ENCODE assay signal across 9 cellular contexts in the genomic region with DNA sequence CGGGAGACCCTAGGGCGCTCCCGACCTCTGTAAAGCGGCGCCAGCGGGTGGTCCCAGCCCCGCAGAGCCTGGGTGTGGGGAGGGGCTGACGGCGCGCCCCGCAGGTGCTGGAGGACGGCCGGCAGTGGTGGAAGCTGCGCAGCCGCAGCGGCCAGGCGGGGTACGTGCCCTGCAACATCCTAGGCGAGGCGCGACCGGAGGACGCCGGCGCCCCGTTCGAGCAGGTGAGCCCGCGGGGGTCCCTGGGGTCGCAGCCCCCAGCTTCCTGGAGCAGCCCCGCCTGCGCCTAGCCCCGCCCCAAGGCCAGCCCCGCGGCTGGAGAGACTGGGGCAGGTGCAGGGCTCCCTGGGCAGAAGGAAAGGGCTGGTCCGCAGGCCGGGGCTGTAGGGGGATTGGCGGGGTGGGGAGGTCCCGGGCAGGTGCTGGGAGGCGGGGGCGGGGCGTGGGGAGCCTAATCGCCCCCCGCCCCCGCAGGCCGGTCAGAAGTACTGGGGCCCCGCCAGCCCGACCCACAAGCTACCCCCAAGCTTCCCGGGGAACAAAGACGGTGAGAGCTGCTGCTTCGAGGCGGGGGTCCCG. TPM values are rescaled to one million over a fixed set of nuclear protein-coding genes. Genes with fewer than 3 reads are reported as not detected.
DNase-seq lines count a peak whose midpoint lies in the region; ATAC-seq and TF ChIP-seq lines count a peak whose summit lies in the region.
"Had no signal": no experiment of that assay in that cellular context is flagged by ENCODE, and none has a peak within 500 bp of the region (broad histone marks: within the 10 kb centered on the region; RNA-seq: fewer than 3 reads in every experiment).

No MANE protein-coding gene starts in this region.

- no peaks in the 10 kb centered on the region for H3K36me3 ChIP-seq in endodermal cell (ENCODE audit: control insufficient read depth, insufficient read depth, low read length)

- peaks cover 33% of the 10 kb centered on the region for H3K27me3 ChIP-seq in endodermal cell (ENCODE audit: control insufficient read depth, insufficient read depth, low read length, poor library complexity, severe bottlenecking)

- H3K4me3 Mint-ChIP-seq in endodermal cell, result peak overlapping the region; percentile 37
- H3K4me3 Mint-ChIP-seq in stimulated activated memory B cell treated with anti-CD40 and anti-IgM and Interleukin-4, amounts not matched to agents 10 μg/mL and 1 μg/mL and 100 μg/mL, for 72 hours, result peak overlapping the region; percentile 76

- DNase-seq in activated T-cell treated with anti-CD3 and anti-CD28 coated beads, Interleukin-2, amount 50 U/mL, for 1 hour, result peak; percentile 37
- no peak for DNase-seq in activated T-cell treated with anti-CD3 and anti-CD28 coated beads, Interleukin-2, amount 50 U/mL, for 48 hours
- DNase-seq in NCI-H345 (lab: John Stamatoyannopoulos, UW) (peak; percentile 53), endodermal cell (peak; percentile 75), ureter (ENCODE audit: low spot score) (no peak), HPDE6-E6E7 (ENCODE audit: extremely low spot score) (no peak)

- no peaks in the 10 kb centered on the region for H3K4me1 Mint-ChIP-seq in endodermal cell
- H3K4me1 Mint-ChIP-seq in stimulated activated memory B cell treated with anti-CD40 and anti-IgM and Interleukin-4, amounts not matched to agents 10 μg/mL and 1 μg/mL and 100 μg/mL, for 72 hours, result peaks cover 28% of the 10 kb centered on the region

- H3K9ac ChIP-seq in endodermal cell (ENCODE audit: extremely low read depth, low read length, poor library complexity, severe bottlenecking), result no peak overlapping the region

- no peak for ATAC-seq in stimulated activated memory B cell treated with anti-CD40 and anti-IgM and Interleukin-4, amounts not matched to agents 10 μg/mL and 1 μg/mL and 100 μg/mL, for 72 hours
- ATAC-seq in GM21576 (IDR thresholded peaks at IDR 0.05; ENCODE audit: unreplicated experiment), result no peak

- no peak for TF ChIP-seq CTCF in endodermal cell (conservative IDR thresholded peaks at IDR 0.05)

- H3K36me3 Mint-ChIP-seq in endodermal cell (ENCODE audit: low read depth), result no peaks in the 10 kb centered on the region
- no peaks in the 10 kb centered on the region for H3K36me3 Mint-ChIP-seq in stimulated activated memory B cell treated with anti-CD40 and anti-IgM and Interleukin-4, amounts not matched to agents 10 μg/mL and 1 μg/mL and 100 μg/mL, for 72 hours

- H3K27ac ChIP-seq in endodermal cell (ENCODE audit: low read depth, low read length), result no peak overlapping the region

- no peaks in the 10 kb centered on the region for H3K9me3 ChIP-seq in endodermal cell (ENCODE audit: control insufficient read depth, low read length)

- H3K9me3 Mint-ChIP-seq in endodermal cell, result no peaks in the 10 kb centered on the region
- no peaks in the 10 kb centered on the region for H3K9me3 Mint-ChIP-seq in stimulated activated memory B cell treated with anti-CD40 and anti-IgM and Interleukin-4, amounts not matched to agents 10 μg/mL and 1 μg/mL and 100 μg/mL, for 72 hours

- H3K4me3 ChIP-seq in endodermal cell (ENCODE audit: low read length), result no peak overlapping the region
- H3K4me3 ChIP-seq: GM23248 had no signal

- H3K27me3 Mint-ChIP-seq in endodermal cell (ENCODE audit: insufficient read depth), result peaks cover 26% of the 10 kb centered on the region
- no peaks in the 10 kb centered on the region for H3K27me3 Mint-ChIP-seq in stimulated activated memory B cell treated with anti-CD40 and anti-IgM and Interleukin-4, amounts not matched to agents 10 μg/mL and 1 μg/mL and 100 μg/mL, for 72 hours

- no peaks in the 10 kb centered on the region for H3K4me1 ChIP-seq in endodermal cell (ENCODE audit: control insufficient read depth, insufficient read depth, low read length)

- no peak overlapping the region for H3K27ac Mint-ChIP-seq in endodermal cell
- H3K27ac Mint-ChIP-seq in stimulated activated memory B cell treated with anti-CD40 and anti-IgM and Interleukin-4, amounts not matched to agents 10 μg/mL and 1 μg/mL and 100 μg/mL, for 72 hours, result peak overlapping the region; percentile 71

- 17 to 87% methylated on average over 3 to 50 of the region's 53 CpGs for WGBS in endodermal cell (ENCODE audit: insufficient coverage in 1 of 2, insufficient read length in 1 of 2), 2 experiments

RNA-seq across cellular contexts. Expression of a gene that starts 19.7 kb away (rescaled TPM):
- total RNA-seq in endodermal cell (10 to 100 TPM; 26.2 to 28.0 TPM), ureter (156 TPM)
- polyA plus RNA-seq in endodermal cell (2013, experiment 1 of 2), result 8.5 TPM
- 7.3 TPM for polyA plus RNA-seq in endodermal cell (2013, experiment 2 of 2)

RNA-seq across cellular contexts. Expression of a gene that starts 21.6 kb away (rescaled TPM):
- total RNA-seq in endodermal cell, result 100 to 1,000 TPM; 177 to 221 TPM
- polyA plus RNA-seq in endodermal cell (2013, experiment 1 of 2), result 123 TPM
- 112 TPM for polyA plus RNA-seq in endodermal cell (2013, experiment 2 of 2)
- total RNA-seq in ureter, result 172 TPM

RNA-seq across cellular contexts. Expression of a gene that starts 30.1 kb away (rescaled TPM):
- total RNA-seq in endodermal cell, result 10 to 100 TPM; 13.2 to 19.1 TPM
- 27.8 TPM for polyA plus RNA-seq in endodermal cell (2013, experiment 1 of 2)
- polyA plus RNA-seq in endodermal cell (2013, experiment 2 of 2), result 25.8 TPM
- 32.5 TPM for total RNA-seq in ureter

RNA-seq across cellular contexts. Expression of a gene that starts 30.7 kb away (rescaled TPM):
- total RNA-seq in endodermal cell (10 to 100 TPM; 44.1 to 51.9 TPM), ureter (36.9 TPM)
- polyA plus RNA-seq in endodermal cell (2013, experiment 1 of 2), result 53.7 TPM
- polyA plus RNA-seq in endodermal cell (2013, experiment 2 of 2), result 48.4 TPM

RNA-seq across cellular contexts. Expression of a gene that starts 51.6 kb away (rescaled TPM):
- total RNA-seq in endodermal cell, result 10 to 100 TPM; 57.2 to 63.2 TPM
- 42.3 TPM for polyA plus RNA-seq in endodermal cell (2013, experiment 1 of 2)
- 39.0 TPM for polyA plus RNA-seq in endodermal cell (2013, experiment 2 of 2)
- 82.5 TPM for total RNA-seq in ureter

Comparison
In these comparisons a context has a peak if more than half of its experiments do, and no peak if none do; other contexts are left out.
1. DNase-seq: peak in activated T-cell treated with anti-CD3 and anti-CD28 coated beads, Interleukin-2, amount 50 U/mL, for 1 hour (single experiment), NCI-H345 (single experiment) and endodermal cell (single experiment); none in activated T-cell treated with anti-CD3 and anti-CD28 coated beads, Interleukin-2, amount 50 U/mL, for 48 hours (0 of 2), ureter (single experiment) and HPDE6-E6E7 (single experiment).